Comparison of ENCODE assay signal across 23 cellular contexts in the genomic region with DNA sequence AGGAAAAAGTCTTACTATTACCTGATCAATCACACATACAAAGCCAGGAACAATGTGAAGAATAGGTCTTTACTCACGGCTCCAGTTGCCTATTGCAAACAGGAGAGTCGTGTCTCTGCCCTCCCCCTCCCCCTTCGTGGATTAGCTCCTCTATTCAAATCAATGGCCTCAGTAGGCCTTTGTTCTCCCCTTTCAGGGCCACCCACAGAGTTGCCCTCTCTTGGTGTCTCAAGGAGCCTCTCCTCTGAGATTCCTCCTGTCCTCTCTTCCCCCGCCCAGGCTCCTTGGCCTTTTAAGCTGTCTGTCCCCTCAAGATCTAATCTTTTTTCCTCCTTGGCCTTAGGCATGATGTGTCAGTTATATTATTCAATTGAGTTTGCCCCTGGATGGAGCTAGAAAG.
"Had no signal": no experiment of that assay in that cellular context is flagged by ENCODE, and none has a peak within 500 bp of the region (broad histone marks: within the 10 kb centered on the region; RNA-seq: fewer than 3 reads in every experiment).

No MANE protein-coding gene starts in this region.

- H3K4me3 ChIP-seq: coronary artery, thoracic aorta, vagina had no signal

- H3K36me3 Mint-ChIP-seq: activated CD8-positive, alpha-beta memory T cell treated with anti-CD3 and anti-CD28 coated beads, Interleukin-2, amount 10 ng/mL, durations not matched to agents 7 days and 5 days; memory B cell; type B pancreatic cell had no signal

- H3K4me1 Mint-ChIP-seq: activated CD4-positive, alpha-beta T cell treated with anti-CD3 and anti-CD28 coated beads, Interleukin-2, amount 10 ng/mL, durations not matched to agents 7 days and 5 days; activated CD8-positive, alpha-beta memory T cell treated with anti-CD3 and anti-CD28 coated beads, Interleukin-2, amount 10 ng/mL, durations not matched to agents 7 days and 5 days; activated naive CD8-positive, alpha-beta T cell treated with anti-CD3 and anti-CD28 coated beads, Interleukin-2, amount 50 U/mL, for 24 hours; memory B cell had no signal

- H3K27ac Mint-ChIP-seq: activated CD4-positive, alpha-beta T cell treated with anti-CD3 and anti-CD28 coated beads, Interleukin-2, amount 10 ng/mL, durations not matched to agents 7 days and 5 days; activated CD8-positive, alpha-beta memory T cell treated with anti-CD3 and anti-CD28 coated beads, Interleukin-2, amount 10 ng/mL, durations not matched to agents 7 days and 5 days; activated CD8-positive, alpha-beta T cell treated with anti-CD3 and anti-CD28 coated beads for 36 hours; activated naive CD8-positive, alpha-beta T cell treated with anti-CD3 and anti-CD28 coated beads, Interleukin-2, amount 50 U/mL, for 24 hours; activated T-helper 1 cell treated with anti-CD3 and anti-CD28 coated beads, Interleukin-12 subunit alpha, Interleukin-12 subunit beta, Interleukin-2, Interleukin-4 antibody, amounts not matched to agents 30 ng/mL and 10 ng/mL and 1 ng/mL, durations not matched to agents 14 hours and 24 hours and 36 hours; memory B cell; nephron progenitor cell; progenitor cell of endocrine pancreas; T-helper 1 cell treated with Interleukin-12 subunit alpha and Interleukin-12 subunit beta and Interleukin-4 antibody, amounts not matched to agents 30 μg/mL and 1 μg/mL, for 36 hours; type B pancreatic cell had no signal

- H3K4me1 ChIP-seq: vagina had no signal

- H3K27me3 Mint-ChIP-seq: activated CD8-positive, alpha-beta memory T cell treated with anti-CD3 and anti-CD28 coated beads, Interleukin-2, amount 10 ng/mL, durations not matched to agents 7 days and 5 days; activated CD8-positive, alpha-beta T cell treated with anti-CD3 and anti-CD28 coated beads for 36 hours; activated naive CD8-positive, alpha-beta T cell treated with anti-CD3 and anti-CD28 coated beads, Interleukin-2, amount 50 U/mL, for 24 hours had no signal

- H3K4me3 Mint-ChIP-seq: activated CD4-positive, alpha-beta T cell treated with anti-CD3 and anti-CD28 coated beads, Interleukin-2, amount 10 ng/mL, durations not matched to agents 7 days and 5 days; activated CD8-positive, alpha-beta memory T cell treated with anti-CD3 and anti-CD28 coated beads, Interleukin-2, amount 10 ng/mL, durations not matched to agents 7 days and 5 days; activated CD8-positive, alpha-beta T cell treated with anti-CD3 and anti-CD28 coated beads for 36 hours; activated naive CD8-positive, alpha-beta T cell treated with anti-CD3 and anti-CD28 coated beads, Interleukin-2, amount 50 U/mL, for 24 hours; activated T-helper 1 cell treated with anti-CD3 and anti-CD28 coated beads, Interleukin-12 subunit alpha, Interleukin-12 subunit beta, Interleukin-2, Interleukin-4 antibody, amounts not matched to agents 30 ng/mL and 10 ng/mL and 1 ng/mL, durations not matched to agents 14 hours and 24 hours and 36 hours; memory B cell; nephron progenitor cell; T-helper 1 cell treated with Interleukin-12 subunit alpha and Interleukin-12 subunit beta and Interleukin-4 antibody, amounts not matched to agents 30 μg/mL and 1 μg/mL, for 36 hours; type B pancreatic cell had no signal

- H3K9me3 ChIP-seq: thoracic aorta, vagina had no signal

- H3K27me3 ChIP-seq: vagina had no signal

- DNase-seq: activated CD4-positive, alpha-beta T cell treated with anti-CD3 and anti-CD28 coated beads, Interleukin-2, amount 10 ng/mL, durations not matched to agents 7 days and 5 days; activated CD8-positive, alpha-beta memory T cell treated with anti-CD3 and anti-CD28 coated beads, Interleukin-2, amount 10 ng/mL, durations not matched to agents 7 days and 5 days; activated CD8-positive, alpha-beta T cell treated with anti-CD3 and anti-CD28 coated beads for 36 hours; activated gamma-delta T cell; activated naive CD4-positive, alpha-beta T cell treated with anti-CD3 and anti-CD28 coated beads, Interleukin-2, amount 50 U/mL, for 16 hours; activated naive CD8-positive, alpha-beta T cell treated with anti-CD3 and anti-CD28 coated beads, Interleukin-2, amount 50 U/mL, for 24 hours; activated T-cell treated with anti-CD3 and anti-CD28 coated beads for 4 hours; cerebellar nuclear complex; islet precursor cell; left colon; nephron progenitor cell; stimulated activated CD4-positive, alpha-beta T cell treated with anti-CD3 and anti-CD28 coated beads, Interleukin-4, amount 100 ng/mL, for 1 hour; stimulated activated naive CD4-positive, alpha-beta T cell; T1000 had no signal

- H3K27ac ChIP-seq: coronary artery, epithelial cell of prostate, thoracic aorta, vagina had no signal

- H3K9me3 Mint-ChIP-seq: activated CD4-positive, alpha-beta T cell treated with anti-CD3 and anti-CD28 coated beads, Interleukin-2, amount 10 ng/mL, durations not matched to agents 7 days and 5 days; activated CD8-positive, alpha-beta T cell treated with anti-CD3 and anti-CD28 coated beads for 36 hours; activated naive CD8-positive, alpha-beta T cell treated with anti-CD3 and anti-CD28 coated beads, Interleukin-2, amount 50 U/mL, for 24 hours; activated T-helper 1 cell treated with anti-CD3 and anti-CD28 coated beads, Interleukin-12 subunit alpha, Interleukin-12 subunit beta, Interleukin-2, Interleukin-4 antibody, amounts not matched to agents 30 ng/mL and 10 ng/mL and 1 ng/mL, durations not matched to agents 14 hours and 24 hours and 36 hours; memory B cell; T-helper 1 cell treated with Interleukin-12 subunit alpha and Interleukin-12 subunit beta and Interleukin-4 antibody, amounts not matched to agents 30 μg/mL and 1 μg/mL, for 36 hours; type B pancreatic cell had no signal

- H3K36me3 ChIP-seq: thoracic aorta, vagina had no signal

- ATAC-seq: activated CD8-positive, alpha-beta memory T cell treated with anti-CD3 and anti-CD28 coated beads, Interleukin-2, amount 10 ng/mL, durations not matched to agents 7 days and 5 days; activated CD8-positive, alpha-beta T cell treated with anti-CD3 and anti-CD28 coated beads for 36 hours; activated naive CD8-positive, alpha-beta T cell treated with anti-CD3 and anti-CD28 coated beads, Interleukin-2, amount 50 U/mL, for 24 hours; left colon had no signal
